In genomic region chr6:36027501-36028087, GRCh38 we compare ENCODE assay signal across 8 cellular contexts. TPM values are rescaled to one million over a fixed set of nuclear protein-coding genes. Genes with fewer than 3 reads are reported as not detected.
DNase-seq lines count a peak whose midpoint lies in the region; ATAC-seq lines count a peak whose summit lies in the region.

Gene MAPK14 (plus strand): TSS chr6:36027808. CDS start chr6:36028158, 350 bp downstream.

- H3K36me3 Mint-ChIP-seq in CD4-positive, CD25-positive, alpha-beta regulatory T cell = peaks cover 6% of the 10 kb centered on the region

- H3K9me3 ChIP-seq in CD4-positive, CD25-positive, alpha-beta regulatory T cell (ENCODE audit: control insufficient read depth in 2 of 2, low read length in 2 of 2) = no peaks in the 10 kb centered on the region

- peaks cover 8% of the 10 kb centered on the region for H3K27me3 Mint-ChIP-seq in CD4-positive, CD25-positive, alpha-beta regulatory T cell

- ATAC-seq in CD4-positive, CD25-positive, alpha-beta regulatory T cell (ENCODE audit: low read depth in 2 of 2) = peak; percentile 90 to 91
- ATAC-seq in GM19395 (IDR thresholded peaks at IDR 0.05; ENCODE audit: unreplicated experiment) = peak; percentile 88
- ATAC-seq in HG03565 (IDR thresholded peaks at IDR 0.05; ENCODE audit: unreplicated experiment) = peak; percentile 80
- ATAC-seq in left lobe of liver = peak; percentile 90

- peaks cover 33% of the 10 kb centered on the region for H3K4me1 ChIP-seq in CD4-positive, CD25-positive, alpha-beta regulatory T cell (ENCODE audit: control insufficient read depth, insufficient read depth, low read length, poor library complexity, severe bottlenecking)

- peak within 1 kb of the TSS; percentile 66 to 93 (median 90) for H3K27ac Mint-ChIP-seq in CD4-positive, CD25-positive, alpha-beta regulatory T cell

- H3K36me3 ChIP-seq in CD4-positive, CD25-positive, alpha-beta regulatory T cell (ENCODE audit: control insufficient read depth, insufficient read depth, low read length) = no peaks in the 10 kb centered on the region

- DNase-seq in CD4-positive, CD25-positive, alpha-beta regulatory T cell = peak; percentile 99 to 100 (median 99)
- DNase-seq in NCI-H748 treated with DMSO at 0.1 percent for 48 hours (lab: John Stamatoyannopoulos, UW) (peak; percentile 99), dedifferentiated amniotic fluid mesenchymal stem cell (ENCODE audit: extremely low spot score) (peak; percentile 100), left lobe of liver (ENCODE audit: low spot score) (peak; percentile 99)
- peak; percentile 93 to 99 for DNase-seq in activated CD4-positive, alpha-beta T cell treated with anti-CD3 and anti-CD28 coated beads, Interleukin-2, amount 50 U/mL, for 24 hours (ENCODE audit: low read depth in 1 of 2, low spot score in 1 of 2)
- DNase-seq in stimulated activated CD4-positive, alpha-beta T cell treated with anti-CD3 and anti-CD28 coated beads, Interleukin-2, amount 100 ng/mL, for 4 hours (ENCODE audit: low read depth) = peak; percentile 98

- peaks cover 20 to 45% (median 24%) of the 10 kb centered on the region in 4 donors for H3K4me1 Mint-ChIP-seq in CD4-positive, CD25-positive, alpha-beta regulatory T cell

- H3K9me3 Mint-ChIP-seq in CD4-positive, CD25-positive, alpha-beta regulatory T cell = no peaks in the 10 kb centered on the region

- H3K4me3 ChIP-seq in CD4-positive, CD25-positive, alpha-beta regulatory T cell (ENCODE audit: low read depth, low read length) = peak within 1 kb of the TSS; percentile 95

- peaks cover 3% of the 10 kb centered on the region for H3K27me3 ChIP-seq in CD4-positive, CD25-positive, alpha-beta regulatory T cell (ENCODE audit: control insufficient read depth, insufficient read depth, low read length)

- peak within 1 kb of the TSS; percentile 84 for H3K27ac ChIP-seq in CD4-positive, CD25-positive, alpha-beta regulatory T cell (ENCODE audit: insufficient read depth, low read length, poor library complexity, severe bottlenecking)

- peak within 1 kb of the TSS; percentile 92 to 98 (median 94) for H3K4me3 Mint-ChIP-seq in CD4-positive, CD25-positive, alpha-beta regulatory T cell

RNA-seq across cellular contexts. Expression of gene MAPK14, which starts in this region (rescaled TPM):
- total RNA-seq in CD4-positive, CD25-positive, alpha-beta regulatory T cell = 62.5 TPM
- 10 to 100 TPM; 44.6 to 65.0 (median 53.7) TPM for polyA plus RNA-seq in CD4-positive, CD25-positive, alpha-beta regulatory T cell
- total RNA-seq in left lobe of liver = 40.8 TPM

Comparison
In these comparisons a context has a peak if more than half of its experiments do, and no peak if none do; other contexts are left out.
1. Peak in every context shown above with its lines: DNase-seq, ATAC-seq, H3K4me3 ChIP-seq and H3K27ac ChIP-seq.